In genomic region chr20:63520594-63520938, GRCh38 we compare ENCODE assay signal across 8 cellular contexts. TPM values are rescaled to one million over a fixed set of nuclear protein-coding genes. Genes with fewer than 3 reads are reported as not detected.
DNase-seq lines count a peak whose midpoint lies in the region; ATAC-seq and TF ChIP-seq lines count a peak whose summit lies in the region.

Gene PPDPF (plus strand): TSS chr20:63520765. CDS start chr20:63521309, 544 bp downstream.

- H3K14ac ChIP-seq in trophoblast cell (ENCODE audit: low read length) = peak within 1 kb of the TSS; percentile 76

- H3K18ac ChIP-seq in trophoblast cell (ENCODE audit: low read length) = peak within 1 kb of the TSS; percentile 77

- ATAC-seq in GM21576 (IDR thresholded peaks at IDR 0.05; ENCODE audit: unreplicated experiment) = peak; percentile 61
- peak; percentile 79 for ATAC-seq in activated naive CD8-positive, alpha-beta T cell treated with anti-CD3 and anti-CD28 coated beads, Interleukin-2, amount 50 U/mL, for 24 hours

- H3K27ac Mint-ChIP-seq in activated naive CD8-positive, alpha-beta T cell treated with anti-CD3 and anti-CD28 coated beads, Interleukin-2, amount 50 U/mL, for 24 hours = peak within 1 kb of the TSS; percentile 49

- no peak within 1 kb of the TSS for H2BK12ac ChIP-seq in trophoblast cell (ENCODE audit: low read length)

- no peak for TF ChIP-seq CTCF in thyroid gland (IDR thresholded peaks at IDR 0.05)

- H3K23ac ChIP-seq in trophoblast cell (ENCODE audit: low read length) = no peak within 1 kb of the TSS

- no CpG with 5 or more reads among the region's 54 CpGs for WGBS in trophoblast cell (ENCODE audit: extremely low coverage, insufficient coverage, insufficient read length)
- 0% methylated on average over 3 of the region's 54 CpGs; no CpG with 5 or more reads in 1 of the 2 donors for WGBS in thyroid gland, 2 donors

- H3K36me3 ChIP-seq in trophoblast cell (ENCODE audit: control insufficient read depth in 1 of 2, insufficient read depth in 2 of 2, low read length in 2 of 2) = peaks cover 19% of the 10 kb centered on the region in 2 experiments
- H3K36me3 ChIP-seq in thyroid gland = peaks cover 0 to 4% of the 10 kb centered on the region in 2 donors

- H3K9ac ChIP-seq in trophoblast cell (ENCODE audit: low read length) = peak within 1 kb of the TSS; percentile 86

- peaks cover 13% of the 10 kb centered on the region for H3K79me1 ChIP-seq in trophoblast cell (ENCODE audit: low read length)

- H3K27me3 Mint-ChIP-seq in activated naive CD8-positive, alpha-beta T cell treated with anti-CD3 and anti-CD28 coated beads, Interleukin-2, amount 50 U/mL, for 24 hours = peaks cover 2% of the 10 kb centered on the region

- peak; percentile 80 for DNase-seq in EH (ENCODE audit: low read depth)
- peak; percentile 65 for DNase-seq in KBM-7
- DNase-seq in SW480 (ENCODE audit: low spot score) = peak; percentile 83
- peak; percentile 87 for DNase-seq in activated naive CD8-positive, alpha-beta T cell treated with anti-CD3 and anti-CD28 coated beads, Interleukin-2, amount 50 U/mL, for 24 hours
- peak; percentile 91 for DNase-seq in cardiac septum (ENCODE audit: low spot score)
- peak; percentile 18 to 57 for DNase-seq in trophoblast cell
- DNase-seq in thyroid gland = peak in 1 of 2 donors; percentile 77

- peak within 1 kb of the TSS; percentile 96 for H3K4me3 ChIP-seq in trophoblast cell (ENCODE audit: low read depth, low read length)
- H3K4me3 ChIP-seq in thyroid gland (replicated peaks in 1 of 3) = peak within 1 kb of the TSS; percentile 66 to 94 (median 91)

- H3K36me3 Mint-ChIP-seq in activated naive CD8-positive, alpha-beta T cell treated with anti-CD3 and anti-CD28 coated beads, Interleukin-2, amount 50 U/mL, for 24 hours (ENCODE audit: low read depth) = peaks cover 20% of the 10 kb centered on the region

- H3K4me3 Mint-ChIP-seq in activated naive CD8-positive, alpha-beta T cell treated with anti-CD3 and anti-CD28 coated beads, Interleukin-2, amount 50 U/mL, for 24 hours = peak within 1 kb of the TSS; percentile 81

- H4K91ac ChIP-seq in trophoblast cell (ENCODE audit: low read depth, low read length) = peak within 1 kb of the TSS; percentile 77

- H2AK5ac ChIP-seq in trophoblast cell (ENCODE audit: low read length) = peak within 1 kb of the TSS; percentile 71

- in situ Hi-C loops in KBM-7 (cut with MboI; ENCODE audit: low pct_unique_long_range_greater_than_20kb, low sequenced_read_pairs) = no loop called here

- peaks cover 6% of the 10 kb centered on the region for H3K4me1 Mint-ChIP-seq in activated naive CD8-positive, alpha-beta T cell treated with anti-CD3 and anti-CD28 coated beads, Interleukin-2, amount 50 U/mL, for 24 hours

- H3K4me2 ChIP-seq in trophoblast cell (ENCODE audit: low read length) = peak within 1 kb of the TSS; percentile 99

- peak within 1 kb of the TSS; percentile 84 for H4K12ac ChIP-seq in trophoblast cell (ENCODE audit: low read depth, low read length)

- peak within 1 kb of the TSS; percentile 41 for H3K4ac ChIP-seq in trophoblast cell (ENCODE audit: low read depth, low read length)

- H4K8ac ChIP-seq in trophoblast cell (ENCODE audit: low read depth, low read length) = peak within 1 kb of the TSS; percentile 82

- H3K9me3 Mint-ChIP-seq in activated naive CD8-positive, alpha-beta T cell treated with anti-CD3 and anti-CD28 coated beads, Interleukin-2, amount 50 U/mL, for 24 hours = no peaks in the 10 kb centered on the region

- peaks cover 16% of the 10 kb centered on the region for H3K79me2 ChIP-seq in trophoblast cell (ENCODE audit: control insufficient read depth, insufficient read depth, low read length, poor library complexity)

- peak within 1 kb of the TSS; percentile 68 for H2BK5ac ChIP-seq in trophoblast cell (ENCODE audit: low read depth, low read length, poor library complexity)

- H2BK120ac ChIP-seq in trophoblast cell (ENCODE audit: insufficient read depth, low read length, poor library complexity) = peak within 1 kb of the TSS; percentile 26

- H3K4me1 ChIP-seq in trophoblast cell (ENCODE audit: control insufficient read depth in 1 of 2, insufficient read depth in 2 of 2, low read length in 2 of 2) (peaks cover 19 to 28% of the 10 kb centered on the region in 2 experiments), thyroid gland (peaks cover 23 to 25% of the 10 kb centered on the region in 2 donors)

- intact Hi-C loops in cardiac septum (cut with DNase I) (loop anchor here (1.0 to 10.0 kb wide), 2 partner anchors 24 to 544 kb away; partner anchors contain the start of gene TCEA2), thyroid gland (cut with DNase I) (no loop called here)

- H2AFZ ChIP-seq in trophoblast cell (ENCODE audit: insufficient read depth, low read length, poor library complexity) = peak within 1 kb of the TSS; percentile 89

- H3K27me3 ChIP-seq in trophoblast cell (ENCODE audit: insufficient read depth, low read length) = no peaks in the 10 kb centered on the region
- H3K27me3 ChIP-seq in thyroid gland = no peaks in the 10 kb centered on the region

- peak; percentile 59 to 87 for TF ChIP-seq POLR2A in thyroid gland (IDR thresholded peaks at IDR 0.05)

- peak within 1 kb of the TSS; percentile 82 for H3K27ac ChIP-seq in trophoblast cell (ENCODE audit: low read depth, low read length)
- H3K27ac ChIP-seq in thyroid gland = peak within 1 kb of the TSS; percentile 85 to 95 (median 92)

- H3K9me3 ChIP-seq in trophoblast cell (ENCODE audit: insufficient read depth, low read depth, low read length) (peaks cover 10% of the 10 kb centered on the region), thyroid gland (no peaks in the 10 kb centered on the region)

RNA-seq across cellular contexts. Expression of gene PPDPF, which starts in this region (rescaled TPM):
- 438 TPM for total RNA-seq in cardiac septum
- polyA plus RNA-seq in trophoblast cell (2013) = 330 and 341 TPM in 2 replicates
- total RNA-seq in thyroid gland = 100 to 1,000 TPM in 3 of 4 donors, 10 to 100 TPM in 1; 82.0 to 226 (median 146) TPM
